ENCODE assay signal across 8 cellular contexts in genomic region chr4:147831452-147832192, GRCh38.
DNase-seq lines count a peak whose midpoint lies in the region; ATAC-seq and TF ChIP-seq lines count a peak whose summit lies in the region.

No MANE protein-coding gene starts in this region.

- TF ChIP-seq CTCF in RWPE1 (conservative IDR thresholded peaks at IDR 0.05; ENCODE audit: low read depth): no peak
- peak; percentile 36 for TF ChIP-seq CTCF in foreskin keratinocyte (conservative IDR thresholded peaks at IDR 0.05)
- no peak for TF ChIP-seq CTCF in psoas muscle (IDR thresholded peaks at IDR 0.05)

- no peaks in the 10 kb centered on the region for H3K9me3 ChIP-seq in psoas muscle

- no peaks in the 10 kb centered on the region for H3K27me3 ChIP-seq in foreskin keratinocyte
- no peaks in the 10 kb centered on the region for H3K27me3 ChIP-seq in psoas muscle (ENCODE audit: insufficient read depth in 3 of 3, low read length in 2 of 3)

- H3K36me3 ChIP-seq in psoas muscle (ENCODE audit: insufficient read depth in 1 of 2, low read depth in 1 of 2): peaks cover 0 to 2% of the 10 kb centered on the region in 2 donors

- peaks cover 47% of the 10 kb centered on the region for H3K4me1 ChIP-seq in foreskin keratinocyte
- peaks cover 84% of the 10 kb centered on the region for H3K4me1 ChIP-seq in psoas muscle

- ATAC-seq in foreskin keratinocyte (peak; percentile 86), psoas muscle (peak; percentile 64 to 75 (median 69)), HG03460 (IDR thresholded peaks at IDR 0.05; ENCODE audit: unreplicated experiment) (no peak), GM21825 (IDR thresholded peaks at IDR 0.05; ENCODE audit: unreplicated experiment) (no peak), GM19463 (IDR thresholded peaks at IDR 0.05; ENCODE audit: unreplicated experiment) (no peak)

- intact Hi-C loops in psoas muscle (cut with DNase I): loop anchor here in 1 of 2 donors (5.0 to 10.0 kb wide), 2 partner anchors 99 to 223 kb away; partner anchors contain the start of gene ARHGAP10

- CTCF ChIA-PET in RWPE1 (lab: Yijun Ruan, JAX): interaction anchor here (1.0 kb wide), 1 partner anchor 35 kb away, joined by 5 read pairs; no protein-coding TSS in a partner anchor

- 51 to 62% (median 59%) methylated on average over 6 of the region's 6 CpGs for WGBS in psoas muscle, 3 donors

- DNase-seq in DMS53 treated with DMSO at 0.1 percent for 48 hours (lab: John Stamatoyannopoulos, UW; ENCODE audit: unreplicated experiment): peak; percentile 33
- DNase-seq in RWPE1 (ENCODE audit: low spot score): peak; percentile 82
- peak; percentile 88 to 96 for DNase-seq in foreskin keratinocyte
- peak in 1 of 2 donors; percentile 52 for DNase-seq in psoas muscle
- DNase-seq in D341Med (ENCODE audit: low spot score): no peak

- POLR2A ChIA-PET in RWPE1 (lab: Yijun Ruan, JAX; ENCODE audit: low non-redundant PET): no interaction called here

- no peak overlapping the region for H3K4me3 ChIP-seq in psoas muscle

- H3K27ac ChIP-seq in RWPE1: peak overlapping the region; percentile 77
- H3K27ac ChIP-seq in foreskin keratinocyte: peak overlapping the region; percentile 83
- H3K27ac ChIP-seq in psoas muscle: peak overlapping the region; percentile 84

Comparison
In these comparisons a context has a peak if more than half of its experiments do, and no peak if none do; other contexts are left out.
1. ATAC-seq: peak in foreskin keratinocyte (single experiment) and psoas muscle (4 of 4); none in HG03460 (single experiment), GM21825 (single experiment) and GM19463 (single experiment).
2. Peak in every context shown above with its lines, with median percentiles within 50 percentile points of each other: H3K27ac ChIP-seq.